In the genomic region with DNA sequence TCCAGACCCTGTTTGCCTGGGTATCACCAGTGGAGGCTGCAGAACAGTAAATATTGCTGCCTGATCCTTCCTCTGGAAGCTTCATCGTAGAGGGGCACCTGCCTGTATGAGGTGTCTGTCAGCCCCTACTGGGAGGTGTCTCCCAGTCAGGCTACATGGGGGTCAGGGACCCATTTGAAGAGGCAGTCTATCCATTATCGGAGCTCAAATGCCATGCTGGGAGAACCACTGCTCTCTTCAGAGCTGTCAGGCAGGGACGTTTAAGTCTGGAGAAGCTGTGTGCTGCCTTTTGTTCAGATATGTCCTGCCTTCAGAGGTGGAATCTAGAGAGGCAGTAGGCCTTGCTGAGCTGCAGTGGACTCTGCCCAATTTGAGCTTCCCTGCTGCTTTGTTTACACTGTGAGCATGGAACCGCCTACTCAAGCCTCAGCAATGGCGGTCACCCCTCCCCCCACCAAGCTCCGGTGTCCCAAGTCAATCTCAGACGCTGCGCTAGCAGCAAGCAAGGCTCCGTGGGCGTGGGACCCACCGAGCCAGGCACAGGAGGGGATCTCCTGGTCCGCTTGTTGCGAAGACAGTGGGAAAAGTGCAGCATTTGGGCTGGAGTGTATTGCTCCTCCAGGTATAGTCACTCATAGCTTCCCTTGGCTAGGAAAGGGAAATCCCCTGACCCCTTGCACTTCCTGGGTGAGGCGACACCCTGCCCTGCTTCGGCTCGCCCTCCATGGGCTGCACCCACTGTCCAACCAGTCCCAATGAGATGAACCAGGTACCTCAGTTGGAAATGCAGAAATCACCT, we compare ENCODE assay signal across 3 cellular contexts.
TF ChIP-seq lines count a peak whose summit lies in the region.

No MANE protein-coding gene starts in this region.

TF ChIP-seq in Ishikawa, 13 proteins besides CTCF, POLR2A, EP300 and RAD21:
- TF ChIP-seq YY1 (IDR thresholded peaks at IDR 0.05; ENCODE audit: low read depth) = peak; percentile 83
- peak; percentile 33; the same call in 1 of the 2 replicates for TF ChIP-seq EGR1 (IDR thresholded peaks at IDR 0.05)

TF ChIP-seq in K562, 482 proteins besides CTCF, POLR2A, EP300 and RAD21:
- TF ChIP-seq FOXK2 (conservative IDR thresholded peaks at IDR 0.05 in 1 of 2, IDR thresholded peaks at IDR 0.05 in 1 of 2; ENCODE audit: low read depth in 2 of 2) (peak; percentile 74 to 84; a peak in 3 of 4 replicates), KDM1A (IDR thresholded peaks at IDR 0.05) (peak; percentile 10 to 49; a peak in 2 of 4 replicates), YY1 (IDR thresholded peaks at IDR 0.05; ENCODE audit: borderline replicate concordance in 1 of 3, control insufficient read depth in 1 of 3, extremely low read depth in 1 of 3, insufficient read depth in 3 of 3, insufficient read length in 1 of 3, insufficient replicate concordance in 2 of 3, low read depth in 1 of 3, low read length in 2 of 3) (peak in 2 of 3 experiments; percentile 71 to 89), CREM (IDR thresholded peaks at IDR 0.05; ENCODE audit: low read depth) (0 out of 2 replicates have a peak, but pooled peaks have one; percentile 15), FOXA3 (CRISPR knock-in tag; conservative IDR thresholded peaks at IDR 0.05 in 1 of 2, IDR thresholded peaks at IDR 0.05 in 1 of 2) (peak; percentile 78 to 79), EGR1 (conservative IDR thresholded peaks at IDR 0.05) (peak; percentile 79)

TF ChIP-seq in H1, 55 proteins besides CTCF, POLR2A, EP300 and RAD21:
- TF ChIP-seq YY1 (IDR thresholded peaks at IDR 0.05; ENCODE audit: low read depth, low read length) (peak; percentile 88), SP1 (IDR thresholded peaks at IDR 0.05; ENCODE audit: low read depth, low read length) (peak; percentile 32; the same call in 1 of the 2 replicates), EGR1 (IDR thresholded peaks at IDR 0.05; ENCODE audit: borderline replicate concordance, low read depth, low read length) (0 out of 2 replicates have a peak, but pooled peaks have one; percentile 24)
- TF ChIP-seq, protein P1, sequence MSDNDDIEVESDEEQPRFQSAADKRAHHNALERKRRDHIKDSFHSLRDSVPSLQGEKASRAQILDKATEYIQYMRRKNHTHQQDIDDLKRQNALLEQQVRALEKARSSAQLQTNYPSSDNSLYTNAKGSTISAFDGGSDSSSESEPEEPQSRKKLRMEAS (IDR thresholded peaks at IDR 0.05) = 0 out of 2 replicates have a peak, but pooled peaks have one; percentile 33
